Comparison of ENCODE assay signal across 8 cellular contexts in the genomic region with DNA sequence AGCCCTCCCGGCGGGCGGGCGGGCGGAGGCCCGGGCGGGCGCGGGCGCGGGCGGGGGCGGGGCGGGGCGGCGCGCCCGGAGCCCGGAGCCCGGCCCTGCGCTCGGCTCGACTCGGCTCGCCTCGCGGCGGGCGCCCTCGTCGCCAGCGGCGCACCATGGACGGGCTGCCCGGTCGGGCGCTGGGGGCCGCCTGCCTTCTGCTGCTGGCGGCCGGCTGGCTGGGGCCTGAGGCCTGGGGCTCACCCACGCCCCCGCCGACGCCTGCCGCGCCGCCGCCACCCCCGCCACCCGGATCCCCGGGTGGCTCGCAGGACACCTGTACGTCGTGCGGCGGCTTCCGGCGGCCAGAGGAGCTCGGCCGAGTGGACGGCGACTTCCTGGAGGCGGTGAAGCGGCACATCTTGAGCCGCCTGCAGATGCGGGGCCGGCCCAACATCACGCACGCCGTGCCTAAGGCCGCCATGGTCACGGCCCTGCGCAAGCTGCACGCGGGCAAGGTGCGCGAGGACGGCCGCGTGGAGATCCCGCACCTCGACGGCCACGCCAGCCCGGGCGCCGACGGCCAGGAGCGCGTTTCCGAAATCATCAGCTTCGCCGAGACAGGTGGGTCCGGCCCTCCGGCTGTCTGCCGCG. TPM values are rescaled to one million over a fixed set of nuclear protein-coding genes. Genes with fewer than 3 reads are reported as not detected.
DNase-seq lines count a peak whose midpoint lies in the region; ATAC-seq lines count a peak whose summit lies in the region.

A gene (plus strand): TSS at position 103 of the 633 bp plus-strand sequence. CDS start 53 bp downstream, at position 156.

- H3K27me3 Mint-ChIP-seq in activated T-helper 2 cell treated with anti-CD3 and anti-CD28 coated beads, Interferon-gamma antibody, Interleukin-2, Interleukin-4, amounts not matched to agents 10 μg/mL and 5 μg/mL and 100 μg/mL, durations not matched to agents 14 hours and 24 hours and 36 hours (ENCODE audit: low read depth), result peaks cover 57% of the 10 kb centered on the region

- H3K4me3 Mint-ChIP-seq in activated T-helper 2 cell treated with anti-CD3 and anti-CD28 coated beads, Interferon-gamma antibody, Interleukin-2, Interleukin-4, amounts not matched to agents 10 μg/mL and 5 μg/mL and 100 μg/mL, durations not matched to agents 14 hours and 24 hours and 36 hours (ENCODE audit: low read depth), result peak within 1 kb of the TSS; percentile 51

- no peak for ATAC-seq in stimulated activated naive CD8-positive, alpha-beta T cell treated with anti-CD3 and anti-CD28 coated beads, Interleukin-15, Interleukin-2, amounts not matched to agents 100 U/mL and 50 U/mL, for 24 hours
- ATAC-seq in HG02885 (IDR thresholded peaks at IDR 0.05; ENCODE audit: poor library complexity, unreplicated experiment) (no peak), HG02798 (IDR thresholded peaks at IDR 0.05; ENCODE audit: poor library complexity, unreplicated experiment) (no peak)

- no peaks in the 10 kb centered on the region for H3K36me3 Mint-ChIP-seq in activated T-helper 2 cell treated with anti-CD3 and anti-CD28 coated beads, Interferon-gamma antibody, Interleukin-2, Interleukin-4, amounts not matched to agents 10 μg/mL and 5 μg/mL and 100 μg/mL, durations not matched to agents 14 hours and 24 hours and 36 hours (ENCODE audit: low read depth)

- intact Hi-C loops in activated T-helper 2 cell treated with anti-CD3 and anti-CD28 coated beads, Interferon-gamma antibody, Interleukin-2, Interleukin-4, amounts not matched to agents 10 μg/mL and 5 μg/mL and 100 μg/mL, durations not matched to agents 14 hours and 24 hours and 36 hours (cut with micrococcal nuclease), result loop anchor here (5.0 to 10.0 kb wide), 3 partner anchors 179 to 391 kb away; a partner anchor contains a TSS

- peaks cover 10% of the 10 kb centered on the region for H3K4me1 Mint-ChIP-seq in activated T-helper 2 cell treated with anti-CD3 and anti-CD28 coated beads, Interferon-gamma antibody, Interleukin-2, Interleukin-4, amounts not matched to agents 10 μg/mL and 5 μg/mL and 100 μg/mL, durations not matched to agents 14 hours and 24 hours and 36 hours (ENCODE audit: low read depth)

- no peaks in the 10 kb centered on the region for H3K9me3 Mint-ChIP-seq in activated T-helper 2 cell treated with anti-CD3 and anti-CD28 coated beads, Interferon-gamma antibody, Interleukin-2, Interleukin-4, amounts not matched to agents 10 μg/mL and 5 μg/mL and 100 μg/mL, durations not matched to agents 14 hours and 24 hours and 36 hours

- peak; percentile 22 for DNase-seq in activated T-cell treated with anti-CD3 and anti-CD28 coated beads, Interleukin-2, amount 50 U/mL, for 1 hour
- no peak for DNase-seq in activated T-cell treated with anti-CD3 and anti-CD28 coated beads for 4 hours
- no peak for DNase-seq in activated T-helper 2 cell treated with anti-CD3 and anti-CD28 coated beads, Interferon-gamma antibody, Interleukin-2, Interleukin-4, amounts not matched to agents 10 μg/mL and 5 μg/mL and 100 μg/mL, durations not matched to agents 14 hours and 24 hours and 36 hours (ENCODE audit: low spot score)
- DNase-seq in iPS-NIHi7 (ENCODE audit: extremely low spot score), result peak; percentile 47
- peak; percentile 6 for DNase-seq in stimulated activated naive CD8-positive, alpha-beta T cell treated with anti-CD3 and anti-CD28 coated beads, Interleukin-15, Interleukin-2, amounts not matched to agents 100 U/mL and 50 U/mL, for 24 hours
- no peak for DNase-seq in germinal center (ENCODE audit: low spot score)

- H3K27ac Mint-ChIP-seq in activated T-helper 2 cell treated with anti-CD3 and anti-CD28 coated beads, Interferon-gamma antibody, Interleukin-2, Interleukin-4, amounts not matched to agents 10 μg/mL and 5 μg/mL and 100 μg/mL, durations not matched to agents 14 hours and 24 hours and 36 hours, result no peak within 1 kb of the TSS

RNA-seq across cellular contexts. Expression of the gene that starts here (rescaled TPM):
- not detected in 2 replicates for total RNA-seq in activated T-helper 2 cell treated with anti-CD3 and anti-CD28 coated beads, Interferon-gamma antibody, Interleukin-2, Interleukin-4, amounts not matched to agents 10 μg/mL and 5 μg/mL and 100 μg/mL, durations not matched to agents 14 hours and 24 hours and 36 hours

Comparison
In these comparisons a context has a peak if more than half of its experiments do, and no peak if none do; other contexts are left out.
1. DNase-seq: peak in activated T-cell treated with anti-CD3 and anti-CD28 coated beads, Interleukin-2, amount 50 U/mL, for 1 hour (single experiment), iPS-NIHi7 (single experiment) and stimulated activated naive CD8-positive, alpha-beta T cell treated with anti-CD3 and anti-CD28 coated beads, Interleukin-15, Interleukin-2, amounts not matched to agents 100 U/mL and 50 U/mL, for 24 hours (single experiment); none in activated T-cell treated with anti-CD3 and anti-CD28 coated beads for 4 hours (single experiment), activated T-helper 2 cell treated with anti-CD3 and anti-CD28 coated beads, Interferon-gamma antibody, Interleukin-2, Interleukin-4, amounts not matched to agents 10 μg/mL and 5 μg/mL and 100 μg/mL, durations not matched to agents 14 hours and 24 hours and 36 hours (single experiment) and germinal center (single experiment).